Comparison of ENCODE assay signal across 9 cellular contexts in genomic region chr13:59326717-59327116, GRCh38.
"Had no signal": no experiment of that assay in that cellular context is flagged by ENCODE, and none has a peak within 500 bp of the region (broad histone marks: within the 10 kb centered on the region; RNA-seq: fewer than 3 reads in every experiment).

No MANE protein-coding gene starts in this region.

- DNase-seq: GM23248, GOT3, H7, HFFc6, IMR-90, KG1 had no signal

- ATAC-seq: HCT116, K562 had no signal

- H3K9me3 ChIP-seq: HAP-1 had no signal

- H3K4me3 ChIP-seq: GM23248, HAP-1, K562 had no signal

- H3K36me3 ChIP-seq: HAP-1 had no signal

- H2AFZ ChIP-seq: GM23248 had no signal

- H3K27ac ChIP-seq: GM23248 had no signal

- H3K4me1 ChIP-seq: HAP-1 had no signal

- H3K9ac ChIP-seq: GM23248 had no signal
